ENCODE assay signal across 8 cellular contexts in genomic region chr1:151443846-151444790, GRCh38. TPM values are rescaled to one million over a fixed set of nuclear protein-coding genes. Genes with fewer than 3 reads are reported as not detected.
DNase-seq lines count a peak whose midpoint lies in the region; ATAC-seq and TF ChIP-seq lines count a peak whose summit lies in the region.

No MANE protein-coding gene starts in this region.

- H3K4me1 ChIP-seq in CD4-positive, CD25-positive, alpha-beta regulatory T cell (ENCODE audit: control insufficient read depth, insufficient read depth, low read length, poor library complexity, severe bottlenecking) = peaks cover 18% of the 10 kb centered on the region
- H3K4me1 ChIP-seq in heart right ventricle (peaks cover 3 to 66% (median 40%) of the 10 kb centered on the region in 9 donors), gastrocnemius medialis (peaks cover 33 to 56% of the 10 kb centered on the region in 2 donors)

- intact Hi-C loops in heart right ventricle (cut with DNase I) (loop anchor here in 9 of 10 donors (5.0 to 10.0 kb wide), 8 partner anchors 91 to 391 kb away; partner anchors contain the start of genes C2CD4D (in 1 of the 9), RORC (in 1 of the 9) and TUFT1 (in 1 of the 9)), gastrocnemius medialis (cut with DNase I; ENCODE audit: low total_unique reads) (loop anchor here (1.0 to 5.0 kb wide), 5 partner anchors 68 to 393 kb away; partner anchors contain the start of genes CGN and TUFT1)

- H3K79me2 ChIP-seq in SU-DHL-6 (ENCODE audit: insufficient read depth, low read length) = peaks cover 98% of the 10 kb centered on the region

- H3K36me3 ChIP-seq in CD4-positive, CD25-positive, alpha-beta regulatory T cell (ENCODE audit: control insufficient read depth, insufficient read depth, low read length) = peaks cover 19% of the 10 kb centered on the region
- peaks cover 15% of the 10 kb centered on the region; the same call in 1 of the 2 replicates for H3K36me3 ChIP-seq in SU-DHL-6 (ENCODE audit: low read length)
- peaks cover 0 to 40% (median 10%) of the 10 kb centered on the region in 9 donors for H3K36me3 ChIP-seq in heart right ventricle
- H3K36me3 ChIP-seq in gastrocnemius medialis = no peaks in the 10 kb centered on the region

- in situ Hi-C loops in gastrocnemius medialis (cut with MboI; ENCODE audit: low sequenced_read_pairs in 4 of 4) = loop anchor here (10.0 to 25.0 kb wide), 3 partner anchors 93 to 293 kb away; partner anchors contain the start of gene TUFT1 (in 1 of the 4)

- no peaks in the 10 kb centered on the region for H3K9me3 ChIP-seq in CD4-positive, CD25-positive, alpha-beta regulatory T cell (ENCODE audit: control insufficient read depth in 2 of 2, low read length in 2 of 2)
- no peaks in the 10 kb centered on the region for H3K9me3 ChIP-seq in SU-DHL-6 (ENCODE audit: insufficient read depth, low read length)
- H3K9me3 ChIP-seq in heart right ventricle = no peaks in the 10 kb centered on the region
- no peaks in the 10 kb centered on the region for H3K9me3 ChIP-seq in gastrocnemius medialis

- no peak overlapping the region for H3K27ac ChIP-seq in CD4-positive, CD25-positive, alpha-beta regulatory T cell (ENCODE audit: insufficient read depth, low read length, poor library complexity, severe bottlenecking)
- H3K27ac ChIP-seq in SU-DHL-6 (ENCODE audit: low read depth, low read length) = peak overlapping the region; percentile 49
- peak overlapping the region in 1 of 10 donors; percentile 43 for H3K27ac ChIP-seq in heart right ventricle
- H3K27ac ChIP-seq in gastrocnemius medialis = peak overlapping the region; percentile 19 to 63 (median 46)

- 49 to 51% methylated on average over 4 of the region's 4 CpGs for WGBS in heart right ventricle, 2 donors

- peak; percentile 95 to 97 for ATAC-seq in CD4-positive, CD25-positive, alpha-beta regulatory T cell (ENCODE audit: low read depth in 2 of 2)
- ATAC-seq in GM21526 (IDR thresholded peaks at IDR 0.05; ENCODE audit: low FRiP score, unreplicated experiment) (peak; percentile 68), heart right ventricle (peak; percentile 62 to 91 (median 88)), gastrocnemius medialis (peak; percentile 89 to 94), HG02970 (IDR thresholded peaks at IDR 0.05; ENCODE audit: low FRiP score, unreplicated experiment) (no peak)
- peak; percentile 94 for ATAC-seq in activated naive CD8-positive, alpha-beta T cell treated with anti-CD3 and anti-CD28 coated beads, Interleukin-2, amount 50 U/mL, for 24 hours

- no peaks in the 10 kb centered on the region for H3K27me3 ChIP-seq in CD4-positive, CD25-positive, alpha-beta regulatory T cell (ENCODE audit: control insufficient read depth, insufficient read depth, low read length)
- H3K27me3 ChIP-seq in SU-DHL-6 (ENCODE audit: low read length) = no peaks in the 10 kb centered on the region
- no peaks in the 10 kb centered on the region for H3K27me3 ChIP-seq in heart right ventricle
- no peaks in the 10 kb centered on the region for H3K27me3 ChIP-seq in gastrocnemius medialis

- peaks cover 45 to 65% (median 50%) of the 10 kb centered on the region in 4 donors for H3K4me1 Mint-ChIP-seq in CD4-positive, CD25-positive, alpha-beta regulatory T cell
- H3K4me1 Mint-ChIP-seq in activated naive CD8-positive, alpha-beta T cell treated with anti-CD3 and anti-CD28 coated beads, Interleukin-2, amount 50 U/mL, for 24 hours = peaks cover 45% of the 10 kb centered on the region

- no peak overlapping the region for H2AFZ ChIP-seq in SU-DHL-6 (ENCODE audit: low read depth, low read length, severe bottlenecking)

- peak overlapping the region in 1 of 3 donors; percentile 21 for H3K27ac Mint-ChIP-seq in CD4-positive, CD25-positive, alpha-beta regulatory T cell
- H3K27ac Mint-ChIP-seq in activated naive CD8-positive, alpha-beta T cell treated with anti-CD3 and anti-CD28 coated beads, Interleukin-2, amount 50 U/mL, for 24 hours = no peak overlapping the region

- no peaks in the 10 kb centered on the region for H3K27me3 Mint-ChIP-seq in CD4-positive, CD25-positive, alpha-beta regulatory T cell
- H3K27me3 Mint-ChIP-seq in activated naive CD8-positive, alpha-beta T cell treated with anti-CD3 and anti-CD28 coated beads, Interleukin-2, amount 50 U/mL, for 24 hours = no peaks in the 10 kb centered on the region

- H3K9me3 Mint-ChIP-seq in CD4-positive, CD25-positive, alpha-beta regulatory T cell = no peaks in the 10 kb centered on the region
- H3K9me3 Mint-ChIP-seq in activated naive CD8-positive, alpha-beta T cell treated with anti-CD3 and anti-CD28 coated beads, Interleukin-2, amount 50 U/mL, for 24 hours = no peaks in the 10 kb centered on the region

- peaks cover 28% of the 10 kb centered on the region for H3F3A ChIP-seq in SU-DHL-6 (ENCODE audit: insufficient read depth)

- peaks cover 24% of the 10 kb centered on the region for H3K36me3 Mint-ChIP-seq in CD4-positive, CD25-positive, alpha-beta regulatory T cell
- peaks cover 14% of the 10 kb centered on the region for H3K36me3 Mint-ChIP-seq in activated naive CD8-positive, alpha-beta T cell treated with anti-CD3 and anti-CD28 coated beads, Interleukin-2, amount 50 U/mL, for 24 hours (ENCODE audit: low read depth)

- peaks cover 41% of the 10 kb centered on the region for H4K20me1 ChIP-seq in SU-DHL-6 (ENCODE audit: low read depth, low read length)

- TF ChIP-seq CTCF in SU-DHL-6 (IDR thresholded peaks at IDR 0.05; ENCODE audit: insufficient read depth, low read length, poor library complexity, severe bottlenecking) (peak; percentile 88), heart right ventricle (IDR thresholded peaks at IDR 0.05) (peak; percentile 30 to 83 (median 68)), gastrocnemius medialis (IDR thresholded peaks at IDR 0.05 in 4 of 5, conservative IDR thresholded peaks at IDR 0.05 in 1 of 5) (peak; percentile 45 to 79 (median 57))

- no peaks in the 10 kb centered on the region for H3K9me2 ChIP-seq in SU-DHL-6 (replicated peaks; ENCODE audit: insufficient read depth, low read length)

- H3K4me3 ChIP-seq in CD4-positive, CD25-positive, alpha-beta regulatory T cell (ENCODE audit: low read depth, low read length) = no peak overlapping the region
- H3K4me3 ChIP-seq in SU-DHL-6 (ENCODE audit: insufficient read depth, low read length, poor library complexity, severe bottlenecking) = no peak overlapping the region
- H3K4me3 ChIP-seq in heart right ventricle = no peak overlapping the region
- H3K4me3 ChIP-seq in gastrocnemius medialis = no peak overlapping the region

- DNase-seq in CD4-positive, CD25-positive, alpha-beta regulatory T cell = peak; percentile 55 to 84 (median 74)
- DNase-seq in NCI-H1417 (lab: John Stamatoyannopoulos, UW) = peak; percentile 56 to 84 (median 70)
- peak; percentile 64 for DNase-seq in activated naive CD8-positive, alpha-beta T cell treated with anti-CD3 and anti-CD28 coated beads, Interleukin-2, amount 50 U/mL, for 24 hours
- DNase-seq in heart right ventricle = peak in 1 of 2 donors; percentile 64
- peak; percentile 18 to 56 for DNase-seq in gastrocnemius medialis

- H3K9ac ChIP-seq in SU-DHL-6 (ENCODE audit: low read length) = no peak overlapping the region

- no peak for TF ChIP-seq POLR2A in gastrocnemius medialis (IDR thresholded peaks at IDR 0.05)

- no peak overlapping the region for H3K4me3 Mint-ChIP-seq in CD4-positive, CD25-positive, alpha-beta regulatory T cell
- no peak overlapping the region for H3K4me3 Mint-ChIP-seq in activated naive CD8-positive, alpha-beta T cell treated with anti-CD3 and anti-CD28 coated beads, Interleukin-2, amount 50 U/mL, for 24 hours

- peak overlapping the region; percentile 51 for H3K4me2 ChIP-seq in SU-DHL-6 (ENCODE audit: low read depth, low read length, poor library complexity, severe bottlenecking)

RNA-seq across cellular contexts. Expression of gene POGZ, which starts 15.2 kb away (rescaled TPM):
- 141 TPM for total RNA-seq in CD4-positive, CD25-positive, alpha-beta regulatory T cell
- polyA plus RNA-seq in CD4-positive, CD25-positive, alpha-beta regulatory T cell = 10 to 100 TPM in 1 of 4 donors, 1 to 10 TPM in 3; 5.2 to 10.0 (median 5.9) TPM
- 10 to 100 TPM; 36.7 to 58.6 (median 48.9) TPM for total RNA-seq in heart right ventricle
- 10 to 100 TPM in 1 of 2 donors, 1 to 10 TPM in 1; 8.2 to 34.7 TPM for polyA plus RNA-seq in heart right ventricle
- total RNA-seq in gastrocnemius medialis = 10 to 100 TPM; 14.1 to 20.2 (median 15.1) TPM

RNA-seq across cellular contexts. Expression of gene PSMB4, which starts 44.7 kb away (rescaled TPM):
- total RNA-seq in CD4-positive, CD25-positive, alpha-beta regulatory T cell = 344 TPM
- polyA plus RNA-seq in CD4-positive, CD25-positive, alpha-beta regulatory T cell = 10 to 100 TPM; 79.4 to 99.1 (median 91.0) TPM
- total RNA-seq in heart right ventricle = 100 to 1,000 TPM; 169 to 241 (median 203) TPM
- 100 to 1,000 TPM; 343 to 441 TPM for polyA plus RNA-seq in heart right ventricle
- total RNA-seq in gastrocnemius medialis = 100 to 1,000 TPM; 259 to 324 (median 291) TPM
